Comparison of ENCODE assay signal across 1 cellular context in genomic region chr12:27710592-27711311, GRCh38.
A peak's percentile ranks its signal among the peaks of the same experiment; 100 is the strongest.
TF ChIP-seq lines count a peak whose summit lies in the region.

Gene MRPS35, plus strand, starts transcription at chr12:27710832. Its CDS starts 12 bp downstream, at chr12:27710844.

TF ChIP-seq in HepG2, 621 proteins besides CTCF, POLR2A, EP300 and RAD21 (continued from another document and continues in another):
- TF ChIP-seq, protein P1, sequence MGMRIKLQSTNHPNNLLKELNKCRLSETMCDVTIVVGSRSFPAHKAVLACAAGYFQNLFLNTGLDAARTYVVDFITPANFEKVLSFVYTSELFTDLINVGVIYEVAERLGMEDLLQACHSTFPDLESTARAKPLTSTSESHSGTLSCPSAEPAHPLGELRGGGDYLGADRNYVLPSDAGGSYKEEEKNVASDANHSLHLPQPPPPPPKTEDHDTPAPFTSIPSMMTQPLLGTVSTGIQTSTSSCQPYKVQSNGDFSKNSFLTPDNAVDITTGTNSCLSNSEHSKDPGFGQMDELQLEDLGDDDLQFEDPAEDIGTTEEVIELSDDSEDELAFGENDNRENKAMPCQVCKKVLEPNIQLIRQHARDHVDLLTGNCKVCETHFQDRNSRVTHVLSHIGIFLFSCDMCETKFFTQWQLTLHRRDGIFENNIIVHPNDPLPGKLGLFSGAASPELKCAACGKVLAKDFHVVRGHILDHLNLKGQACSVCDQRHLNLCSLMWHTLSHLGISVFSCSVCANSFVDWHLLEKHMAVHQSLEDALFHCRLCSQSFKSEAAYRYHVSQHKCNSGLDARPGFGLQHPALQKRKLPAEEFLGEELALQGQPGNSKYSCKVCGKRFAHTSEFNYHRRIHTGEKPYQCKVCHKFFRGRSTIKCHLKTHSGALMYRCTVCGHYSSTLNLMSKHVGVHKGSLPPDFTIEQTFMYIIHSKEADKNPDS (CRISPR knock-in tag; IDR thresholded peaks at IDR 0.05), result peak; percentile 86
- TF ChIP-seq ZNF710 (CRISPR knock-in tag; IDR thresholded peaks at IDR 0.05; ENCODE audit: borderline replicate concordance), result peak; percentile 83
- no peak for TF ChIP-seq NR2F1 (CRISPR knock-in tag; IDR thresholded peaks at IDR 0.05)
- peak; percentile 58; the same call in 1 of the 2 replicates for TF ChIP-seq GFI1 (CRISPR knock-in tag; IDR thresholded peaks at IDR 0.05; ENCODE audit: borderline replicate concordance)
- peak; percentile 86; the same call in 1 of the 2 replicates for TF ChIP-seq ZNF331 (CRISPR knock-in tag; IDR thresholded peaks at IDR 0.05)
- peak; percentile 68; the same call in 1 of the 2 replicates for TF ChIP-seq ZNF792 (CRISPR knock-in tag; IDR thresholded peaks at IDR 0.05)
- TF ChIP-seq ZNF670 (CRISPR knock-in tag; IDR thresholded peaks at IDR 0.05; ENCODE audit: borderline replicate concordance), result 0 out of 2 replicates have a peak, but pooled peaks have one; percentile 75
- TF ChIP-seq ZNF567 (CRISPR knock-in tag; IDR thresholded peaks at IDR 0.05; ENCODE audit: borderline replicate concordance), result no peak
- peak; percentile 60 for TF ChIP-seq FOXO1 (CRISPR knock-in tag; IDR thresholded peaks at IDR 0.05)
- peak; percentile 86 for TF ChIP-seq ZNF441 (CRISPR knock-in tag; IDR thresholded peaks at IDR 0.05; ENCODE audit: borderline replicate concordance)
- TF ChIP-seq, protein P2, sequence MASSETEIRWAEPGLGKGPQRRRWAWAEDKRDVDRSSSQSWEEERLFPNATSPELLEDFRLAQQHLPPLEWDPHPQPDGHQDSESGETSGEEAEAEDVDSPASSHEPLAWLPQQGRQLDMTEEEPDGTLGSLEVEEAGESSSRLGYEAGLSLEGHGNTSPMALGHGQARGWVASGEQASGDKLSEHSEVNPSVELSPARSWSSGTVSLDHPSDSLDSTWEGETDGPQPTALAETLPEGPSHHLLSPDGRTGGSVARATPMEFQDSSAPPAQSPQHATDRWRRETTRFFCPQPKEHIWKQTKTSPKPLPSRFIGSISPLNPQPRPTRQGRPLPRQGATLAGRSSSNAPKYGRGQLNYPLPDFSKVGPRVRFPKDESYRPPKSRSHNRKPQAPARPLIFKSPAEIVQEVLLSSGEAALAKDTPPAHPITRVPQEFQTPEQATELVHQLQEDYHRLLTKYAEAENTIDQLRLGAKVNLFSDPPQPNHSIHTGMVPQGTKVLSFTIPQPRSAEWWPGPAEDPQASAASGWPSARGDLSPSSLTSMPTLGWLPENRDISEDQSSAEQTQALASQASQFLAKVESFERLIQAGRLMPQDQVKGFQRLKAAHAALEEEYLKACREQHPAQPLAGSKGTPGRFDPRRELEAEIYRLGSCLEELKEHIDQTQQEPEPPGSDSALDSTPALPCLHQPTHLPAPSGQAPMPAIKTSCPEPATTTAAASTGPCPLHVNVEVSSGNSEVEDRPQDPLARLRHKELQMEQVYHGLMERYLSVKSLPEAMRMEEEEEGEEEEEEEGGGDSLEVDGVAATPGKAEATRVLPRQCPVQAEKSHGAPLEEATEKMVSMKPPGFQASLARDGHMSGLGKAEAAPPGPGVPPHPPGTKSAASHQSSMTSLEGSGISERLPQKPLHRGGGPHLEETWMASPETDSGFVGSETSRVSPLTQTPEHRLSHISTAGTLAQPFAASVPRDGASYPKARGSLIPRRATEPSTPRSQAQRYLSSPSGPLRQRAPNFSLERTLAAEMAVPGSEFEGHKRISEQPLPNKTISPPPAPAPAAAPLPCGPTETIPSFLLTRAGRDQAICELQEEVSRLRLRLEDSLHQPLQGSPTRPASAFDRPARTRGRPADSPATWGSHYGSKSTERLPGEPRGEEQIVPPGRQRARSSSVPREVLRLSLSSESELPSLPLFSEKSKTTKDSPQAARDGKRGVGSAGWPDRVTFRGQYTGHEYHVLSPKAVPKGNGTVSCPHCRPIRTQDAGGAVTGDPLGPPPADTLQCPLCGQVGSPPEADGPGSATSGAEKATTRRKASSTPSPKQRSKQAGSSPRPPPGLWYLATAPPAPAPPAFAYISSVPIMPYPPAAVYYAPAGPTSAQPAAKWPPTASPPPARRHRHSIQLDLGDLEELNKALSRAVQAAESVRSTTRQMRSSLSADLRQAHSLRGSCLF (CRISPR knock-in tag; IDR thresholded peaks at IDR 0.05; ENCODE audit: borderline replicate concordance), result peak; percentile 81; the same call in 1 of the 2 replicates
- peak; percentile 96 for TF ChIP-seq TOPORS (CRISPR knock-in tag; IDR thresholded peaks at IDR 0.05)
- TF ChIP-seq, protein P3, sequence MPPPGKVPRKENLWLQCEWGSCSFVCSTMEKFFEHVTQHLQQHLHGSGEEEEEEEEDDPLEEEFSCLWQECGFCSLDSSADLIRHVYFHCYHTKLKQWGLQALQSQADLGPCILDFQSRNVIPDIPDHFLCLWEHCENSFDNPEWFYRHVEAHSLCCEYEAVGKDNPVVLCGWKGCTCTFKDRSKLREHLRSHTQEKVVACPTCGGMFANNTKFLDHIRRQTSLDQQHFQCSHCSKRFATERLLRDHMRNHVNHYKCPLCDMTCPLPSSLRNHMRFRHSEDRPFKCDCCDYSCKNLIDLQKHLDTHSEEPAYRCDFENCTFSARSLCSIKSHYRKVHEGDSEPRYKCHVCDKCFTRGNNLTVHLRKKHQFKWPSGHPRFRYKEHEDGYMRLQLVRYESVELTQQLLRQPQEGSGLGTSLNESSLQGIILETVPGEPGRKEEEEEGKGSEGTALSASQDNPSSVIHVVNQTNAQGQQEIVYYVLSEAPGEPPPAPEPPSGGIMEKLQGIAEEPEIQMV (CRISPR knock-in tag; IDR thresholded peaks at IDR 0.05; ENCODE audit: low read depth), result peak; percentile 96
- TF ChIP-seq NR2F2 (IDR thresholded peaks at IDR 0.05; ENCODE audit: borderline replicate concordance, low read depth), result no peak
- 0 out of 2 replicates have a peak, but pooled peaks have one; percentile 70 for TF ChIP-seq CHCHD3 (CRISPR knock-in tag; IDR thresholded peaks at IDR 0.05)
- peak; percentile 74 for TF ChIP-seq ZNF329 (CRISPR knock-in tag; IDR thresholded peaks at IDR 0.05; ENCODE audit: low read depth)
- no peak for TF ChIP-seq KDM1A (CRISPR knock-in tag; IDR thresholded peaks at IDR 0.05)
- TF ChIP-seq JDP2 (CRISPR knock-in tag; IDR thresholded peaks at IDR 0.05; ENCODE audit: borderline replicate concordance), result peak; percentile 54; the same call in 1 of the 2 replicates
- TF ChIP-seq SMC3 (IDR thresholded peaks at IDR 0.05; ENCODE audit: low read length), result no peak
- peak; percentile 95 for TF ChIP-seq NRL (CRISPR knock-in tag; IDR thresholded peaks at IDR 0.05; ENCODE audit: borderline replicate concordance)
- TF ChIP-seq ZNF264 (CRISPR knock-in tag; IDR thresholded peaks at IDR 0.05), result peak; percentile 74; the same call in 1 of the 2 replicates
- TF ChIP-seq ZNF263 (CRISPR knock-in tag; IDR thresholded peaks at IDR 0.05), result peak; percentile 47; the same call in 1 of the 2 replicates
- TF ChIP-seq, protein P4, sequence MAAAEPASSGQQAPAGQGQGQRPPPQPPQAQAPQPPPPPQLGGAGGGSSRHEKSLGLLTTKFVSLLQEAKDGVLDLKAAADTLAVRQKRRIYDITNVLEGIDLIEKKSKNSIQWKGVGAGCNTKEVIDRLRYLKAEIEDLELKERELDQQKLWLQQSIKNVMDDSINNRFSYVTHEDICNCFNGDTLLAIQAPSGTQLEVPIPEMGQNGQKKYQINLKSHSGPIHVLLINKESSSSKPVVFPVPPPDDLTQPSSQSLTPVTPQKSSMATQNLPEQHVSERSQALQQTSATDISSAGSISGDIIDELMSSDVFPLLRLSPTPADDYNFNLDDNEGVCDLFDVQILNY (CRISPR knock-in tag; conservative IDR thresholded peaks at IDR 0.05), result peak; percentile 69; the same call in 1 of the 2 replicates
- no peak for TF ChIP-seq MZF1 (CRISPR knock-in tag; IDR thresholded peaks at IDR 0.05; ENCODE audit: borderline replicate concordance)
- TF ChIP-seq ZHX2 (IDR thresholded peaks at IDR 0.05; ENCODE audit: low read depth), result peak; percentile 92
- TF ChIP-seq ZHX2 (CRISPR knock-in tag; IDR thresholded peaks at IDR 0.05; ENCODE audit: borderline replicate concordance), result peak; percentile 62; the same call in 1 of the 2 replicates
